1 cellular context compared by ENCODE assay signal in the genomic region with DNA sequence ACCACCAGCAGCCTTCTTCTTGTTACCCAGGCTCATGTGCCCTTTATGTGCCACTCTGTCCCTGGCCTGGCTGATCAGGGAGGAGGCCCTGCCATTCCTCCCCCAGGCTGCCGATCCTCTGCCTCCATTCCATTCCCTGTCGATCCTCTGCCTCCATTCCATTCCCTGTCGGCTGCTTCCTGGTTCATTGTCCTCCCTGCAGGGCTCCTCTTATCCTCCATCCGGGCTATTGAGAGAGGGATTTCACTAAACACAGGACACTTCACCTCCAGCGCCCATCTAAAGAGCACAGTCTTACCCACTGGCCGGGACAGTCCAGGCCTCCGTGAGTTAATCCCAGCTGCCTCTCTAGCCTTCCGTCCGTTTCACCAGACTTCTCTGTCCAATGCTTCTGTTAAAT.
TF ChIP-seq lines count a peak whose summit lies in the region.

No MANE protein-coding gene starts in this region.

TF ChIP-seq in HepG2, 621 proteins besides CTCF, POLR2A, EP300 and RAD21 (continued from another document):
- TF ChIP-seq SKIL (CRISPR knock-in tag; IDR thresholded peaks at IDR 0.05; ENCODE audit: borderline replicate concordance) (no peak), ZNF441 (CRISPR knock-in tag; IDR thresholded peaks at IDR 0.05; ENCODE audit: borderline replicate concordance) (no peak), HMGA1 (CRISPR knock-in tag; conservative IDR thresholded peaks at IDR 0.05) (no peak), AHR (CRISPR knock-in tag; IDR thresholded peaks at IDR 0.05) (no peak)
TF ChIP-seq in HepG2: peak in this region for 3.
